23 cellular contexts compared by ENCODE assay signal in the genomic region with DNA sequence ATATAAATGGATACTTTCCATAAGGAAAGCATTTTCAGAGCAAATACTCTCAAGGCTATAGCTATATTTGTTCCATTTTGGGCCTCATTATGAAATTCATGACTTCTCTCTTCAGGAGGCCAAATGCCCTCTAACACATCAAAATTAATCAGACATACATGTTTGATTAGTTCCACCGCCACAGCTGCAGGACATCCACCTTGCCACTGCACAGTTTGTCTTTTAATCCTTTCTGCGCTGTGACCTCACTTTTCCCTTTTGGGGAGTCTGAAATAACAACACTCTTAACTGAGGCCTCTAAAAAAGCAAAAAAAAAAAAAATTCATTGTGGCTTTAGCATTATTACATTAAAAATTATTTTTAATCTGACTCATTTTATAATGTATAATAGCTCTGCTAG.
"Had no signal": no experiment of that assay in that cellular context is flagged by ENCODE, and none has a peak within 500 bp of the region (broad histone marks: within the 10 kb centered on the region; RNA-seq: fewer than 3 reads in every experiment).

No MANE protein-coding gene starts in this region.

- H3K4me1 ChIP-seq: colonic mucosa, esophagus muscularis mucosa, esophagus squamous epithelium, foreskin keratinocyte, gastrocnemius medialis, gastroesophageal sphincter, heart left ventricle had no signal

- H3K27me3 ChIP-seq: colonic mucosa, dorsolateral prefrontal cortex, esophagus muscularis mucosa, esophagus squamous epithelium, foreskin keratinocyte, gastrocnemius medialis, gastroesophageal sphincter, heart left ventricle had no signal

- DNase-seq: colonic mucosa; cortex of kidney; dermis blood vessel endothelial cell; dorsolateral prefrontal cortex; effector CD4-positive, alpha-beta T cell; effector CD8-positive, alpha-beta T cell; effector memory CD4-positive, alpha-beta T cell; effector memory CD8-positive, alpha-beta T cell; endodermal cell; erythroblast; esophagus squamous epithelium; foreskin fibroblast; foreskin keratinocyte; foreskin melanocyte; gastrocnemius medialis; glutamatergic neuron; head of caudate nucleus; heart left ventricle had no signal

- H3K4me3 ChIP-seq: colonic mucosa, coronary artery, dorsolateral prefrontal cortex, esophagus muscularis mucosa, esophagus squamous epithelium, gastrocnemius medialis, gastroesophageal sphincter, heart left ventricle had no signal

- H3K9me3 ChIP-seq: colonic mucosa, gastrocnemius medialis had no signal

- ATAC-seq: effector memory CD8-positive, alpha-beta T cell; esophagus mucosa; foreskin keratinocyte; gastrocnemius medialis; gastroesophageal sphincter; heart left ventricle had no signal

- H3K27ac ChIP-seq: colonic mucosa, coronary artery, dorsolateral prefrontal cortex, epithelial cell of prostate, esophagus muscularis mucosa, esophagus squamous epithelium, foreskin keratinocyte, gastrocnemius medialis, gastroesophageal sphincter, heart left ventricle had no signal

- H3K36me3 ChIP-seq: colonic mucosa, esophagus muscularis mucosa, esophagus squamous epithelium, gastrocnemius medialis, gastroesophageal sphincter, heart left ventricle had no signal
